Comparison of ENCODE assay signal across 28 cellular contexts in the genomic region with DNA sequence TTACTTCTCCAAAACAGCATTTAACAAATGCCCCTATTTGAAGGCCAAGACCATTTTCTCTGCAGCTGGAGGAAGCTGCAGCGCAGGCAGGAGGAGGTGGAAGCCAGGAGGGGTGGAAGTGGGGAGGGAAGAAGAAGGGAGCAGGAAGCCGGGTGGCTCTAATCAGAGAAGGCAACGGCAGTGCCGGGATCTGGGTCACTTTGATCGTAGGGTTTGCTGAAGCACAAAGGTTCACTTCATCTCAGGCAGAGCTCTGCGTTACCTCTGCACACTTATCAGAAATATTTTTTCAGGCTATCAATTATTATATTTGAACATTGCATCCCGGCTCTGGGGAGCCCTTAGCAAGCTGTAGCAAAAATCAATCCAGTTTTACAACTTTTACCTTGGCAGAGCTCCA.
"Had no signal": no experiment of that assay in that cellular context is flagged by ENCODE, and none has a peak within 500 bp of the region (broad histone marks: within the 10 kb centered on the region; RNA-seq: fewer than 3 reads in every experiment).

No MANE protein-coding gene starts in this region.

- H3K36me3 ChIP-seq: colonic mucosa, gastroesophageal sphincter, sigmoid colon, uterus had no signal

- ATAC-seq: activated CD4-positive, alpha-beta T cell treated with anti-CD3 and anti-CD28 coated beads for 36 hours; effector memory CD8-positive, alpha-beta T cell; gastroesophageal sphincter; left cardiac atrium; left ventricle myocardium superior; mucosa of descending colon; natural killer cell treated with Interleukin-12 subunit alpha and Interleukin-12 subunit beta and Interleukin-15 and Interleukin-18, amount 100 ng/mL, for 72 hours; stimulated activated memory B cell treated with anti-CD40 and anti-IgM and Interleukin-4, amounts not matched to agents 10 μg/mL and 1 μg/mL and 100 μg/mL, for 72 hours; stimulated activated naive CD8-positive, alpha-beta T cell treated with anti-CD3 and anti-CD28 coated beads, Interleukin-15, amount 100 ng/mL, for 72 hours had no signal

- H3K4me3 ChIP-seq: colonic mucosa, dorsolateral prefrontal cortex, gastroesophageal sphincter, hepatocyte, mucosa of descending colon, sigmoid colon, smooth muscle cell, uterus had no signal

- H3K4me1 ChIP-seq: colonic mucosa, gastroesophageal sphincter, sigmoid colon, uterus had no signal

- DNase-seq: activated CD4-positive, alpha-beta T cell treated with anti-CD3 and anti-CD28 coated beads for 36 hours; activated CD4-positive, alpha-beta T cell treated with anti-CD3 and anti-CD28 coated beads, Interleukin-2, amount 50 U/mL, for 4 hours; activated effector memory CD4-positive, alpha-beta T cell treated with Interleukin-2 at 50 U/mL for 16 hours; activated naive CD4-positive, alpha-beta T cell treated with Interleukin-2 at 50 U/mL for 16 hours; activated T-cell treated with anti-CD3 and anti-CD28 coated beads for 4 hours; anterior cingulate cortex; cerebellar nuclear complex; colonic mucosa; dorsolateral prefrontal cortex; effector memory CD8-positive, alpha-beta T cell; erythroblast; left cardiac atrium; left ventricle myocardium superior; sigmoid colon; stimulated activated CD4-positive, alpha-beta T cell treated with anti-CD3 and anti-CD28 coated beads, Interleukin-1b, Interleukin-23, amount 100 ng/mL, for 48 hours; stimulated activated CD4-positive, alpha-beta T cell treated with anti-CD3 and anti-CD28 coated beads, Interleukin-4, amount 100 ng/mL, for 4 hours; stimulated activated CD8-positive, alpha-beta memory T cell treated with anti-CD3 and anti-CD28 coated beads, Interleukin-4, amount 100 ng/mL, for 48 hours; stimulated activated naive CD8-positive, alpha-beta T cell treated with anti-CD3 and anti-CD28 coated beads, Interleukin-15, amount 100 ng/mL, for 72 hours; substantia nigra; uterus had no signal

- H3K27ac ChIP-seq: colonic mucosa, dorsolateral prefrontal cortex, gastroesophageal sphincter, hepatocyte, sigmoid colon, uterus had no signal

- H3K9me3 ChIP-seq: colonic mucosa, gastroesophageal sphincter, mucosa of descending colon, sigmoid colon, uterus had no signal

- H3K27me3 ChIP-seq: colonic mucosa, dorsolateral prefrontal cortex, gastroesophageal sphincter, hepatocyte, sigmoid colon, uterus had no signal

- FAIRE-seq: keratinocyte, TTC549 had no signal
